Comparison of ENCODE assay signal across 3 cellular contexts in genomic region chr7:8130663-8131062, GRCh38.
A peak's percentile ranks its signal among the peaks of the same experiment; 100 is the strongest.
TF ChIP-seq lines count a peak whose summit lies in the region.

No MANE protein-coding gene starts in this region.

TF ChIP-seq in HepG2, 621 proteins besides CTCF, POLR2A, EP300 and RAD21:
- TF ChIP-seq PAWR (CRISPR knock-in tag; IDR thresholded peaks at IDR 0.05; ENCODE audit: borderline replicate concordance) (no peak), MAFK (conservative IDR thresholded peaks at IDR 0.05 in 1 of 2, IDR thresholded peaks at IDR 0.05 in 1 of 2; ENCODE audit: low read length in 2 of 2) (peak; percentile 86 to 93), BATF2 (CRISPR knock-in tag; IDR thresholded peaks at IDR 0.05) (no peak), ZNF740 (CRISPR knock-in tag; IDR thresholded peaks at IDR 0.05) (no peak), MAFF (IDR thresholded peaks at IDR 0.05; ENCODE audit: low read depth, low read length) (peak; percentile 86)

TF ChIP-seq in IMR-90, 13 proteins besides CTCF, POLR2A, EP300 and RAD21:
- TF ChIP-seq MAFK (IDR thresholded peaks at IDR 0.05; ENCODE audit: low read depth, low read length): peak; percentile 83
- TF ChIP-seq ELK1 (IDR thresholded peaks at IDR 0.05; ENCODE audit: borderline replicate concordance, low read depth, low read length): no peak
- no peak for TF ChIP-seq SMC3 (IDR thresholded peaks at IDR 0.05; ENCODE audit: low read depth, low read length)
- TF ChIP-seq CEBPB (IDR thresholded peaks at IDR 0.05; ENCODE audit: low read depth, low read length): no peak

TF ChIP-seq in K562, 482 proteins besides CTCF, POLR2A, EP300 and RAD21:
- no peak for TF ChIP-seq MXD1 (CRISPR knock-in tag; IDR thresholded peaks at IDR 0.05; ENCODE audit: borderline replicate concordance, poor library complexity, severe bottlenecking)
- no peak for TF ChIP-seq GABPB1 (CRISPR knock-in tag; IDR thresholded peaks at IDR 0.05)
- TF ChIP-seq MAFK (IDR thresholded peaks at IDR 0.05; ENCODE audit: low read length): peak; percentile 80
- TF ChIP-seq ZNF316 (IDR thresholded peaks at IDR 0.05): peak; percentile 94
- TF ChIP-seq MAFG (tag; conservative IDR thresholded peaks at IDR 0.05): peak; percentile 85
- peak; percentile 84 for TF ChIP-seq MAFF (IDR thresholded peaks at IDR 0.05; ENCODE audit: low read length)
- no peak for TF ChIP-seq THAP12 (CRISPR knock-in tag; IDR thresholded peaks at IDR 0.05)
- peak; percentile 88 for TF ChIP-seq C11orf30 (IDR thresholded peaks at IDR 0.05; ENCODE audit: low read depth)
TF ChIP-seq in K562: peak in this region for 5.
